In the genomic region with DNA sequence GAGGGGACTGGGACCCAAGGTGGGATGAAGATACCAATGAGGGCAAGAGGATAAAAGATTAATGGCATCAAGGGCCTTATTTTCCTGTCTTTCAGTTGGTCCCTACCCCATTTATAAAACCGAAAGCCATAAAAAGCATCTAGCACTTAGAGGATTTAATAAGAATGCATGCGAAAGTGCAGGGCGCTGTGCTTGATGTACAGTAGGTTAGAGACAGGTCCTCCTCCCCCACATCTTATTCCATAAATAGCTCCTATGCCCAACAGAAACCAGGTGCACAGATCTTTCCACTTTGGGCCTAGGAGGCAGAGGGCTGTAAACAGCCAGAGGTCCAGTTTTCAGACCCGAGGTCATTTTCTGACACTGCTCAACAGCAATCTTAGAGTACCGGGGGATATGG, we compare ENCODE assay signal across 9 cellular contexts. TPM values are rescaled to one million over a fixed set of nuclear protein-coding genes. Genes with fewer than 3 reads are reported as not detected.
DNase-seq lines count a peak whose midpoint lies in the region; ATAC-seq and TF ChIP-seq lines count a peak whose summit lies in the region.
"Had no signal": no experiment of that assay in that cellular context is flagged by ENCODE, and none has a peak within 500 bp of the region (broad histone marks: within the 10 kb centered on the region; RNA-seq: fewer than 3 reads in every experiment).

No MANE protein-coding gene starts in this region.

- H3K27me3 ChIP-seq in mucosa of rectum (ENCODE audit: control insufficient read depth in 2 of 2, insufficient read depth in 2 of 2, low read length in 2 of 2) = no peaks in the 10 kb centered on the region

- H3K9ac ChIP-seq in mucosa of rectum (ENCODE audit: low read depth in 1 of 2, low read length in 2 of 2) = peak overlapping the region; percentile 68 to 90

- H3K4me1 Mint-ChIP-seq in stimulated activated naive CD8-positive, alpha-beta T cell treated with anti-CD3 and anti-CD28 coated beads, Interleukin-15, Interleukin-2, amounts not matched to agents 100 ng/mL and 50 ng/mL, for 24 hours (ENCODE audit: low read depth) = peaks cover 37% of the 10 kb centered on the region
- H3K4me1 Mint-ChIP-seq in chondrocyte (ENCODE audit: low read depth) = peaks cover 28% of the 10 kb centered on the region

- no peak for TF ChIP-seq CTCF in chondrocyte (IDR thresholded peaks at IDR 0.05)

- peak overlapping the region; percentile 92 to 99 for H3K27ac ChIP-seq in mucosa of rectum (ENCODE audit: low read depth in 2 of 2, low read length in 2 of 2)

- peak overlapping the region; percentile 88 for H3K4me3 Mint-ChIP-seq in stimulated activated naive CD8-positive, alpha-beta T cell treated with anti-CD3 and anti-CD28 coated beads, Interleukin-15, Interleukin-2, amounts not matched to agents 100 ng/mL and 50 ng/mL, for 24 hours
- peak overlapping the region; percentile 97 for H3K4me3 Mint-ChIP-seq in chondrocyte (ENCODE audit: unreplicated experiment)

- H3K36me3 Mint-ChIP-seq in stimulated activated naive CD8-positive, alpha-beta T cell treated with anti-CD3 and anti-CD28 coated beads, Interleukin-15, Interleukin-2, amounts not matched to agents 100 ng/mL and 50 ng/mL, for 24 hours (ENCODE audit: low read depth) = peaks cover 32% of the 10 kb centered on the region
- H3K36me3 Mint-ChIP-seq in chondrocyte (ENCODE audit: low read depth) = peaks cover 12% of the 10 kb centered on the region

- H3K4me3 ChIP-seq in mucosa of rectum (ENCODE audit: low read length in 2 of 2) = peak overlapping the region; percentile 78 to 88

- H3K36me3 ChIP-seq in mucosa of rectum (ENCODE audit: control insufficient read depth in 2 of 2, insufficient read depth in 2 of 2, low read length in 2 of 2) = peaks cover 10 to 13% of the 10 kb centered on the region in 2 donors

- H3K9me3 Mint-ChIP-seq in stimulated activated naive CD8-positive, alpha-beta T cell treated with anti-CD3 and anti-CD28 coated beads, Interleukin-15, Interleukin-2, amounts not matched to agents 100 ng/mL and 50 ng/mL, for 24 hours = no peaks in the 10 kb centered on the region
- no peaks in the 10 kb centered on the region for H3K9me3 Mint-ChIP-seq in chondrocyte (ENCODE audit: low read depth)

- ATAC-seq in stimulated activated naive CD8-positive, alpha-beta T cell treated with anti-CD3 and anti-CD28 coated beads, Interleukin-15, Interleukin-2, amounts not matched to agents 100 U/mL and 50 U/mL, for 24 hours = no peak
- ATAC-seq in HG02981 (IDR thresholded peaks at IDR 0.05; ENCODE audit: unreplicated experiment) = no peak

- H3K9me3 ChIP-seq in mucosa of rectum (ENCODE audit: control insufficient read depth in 2 of 2, low read length in 2 of 2) = no peaks in the 10 kb centered on the region

- no peaks in the 10 kb centered on the region for H3K27me3 Mint-ChIP-seq in stimulated activated naive CD8-positive, alpha-beta T cell treated with anti-CD3 and anti-CD28 coated beads, Interleukin-15, Interleukin-2, amounts not matched to agents 100 ng/mL and 50 ng/mL, for 24 hours
- H3K27me3 Mint-ChIP-seq in chondrocyte (ENCODE audit: low read depth) = no peaks in the 10 kb centered on the region

- peak overlapping the region; percentile 15 for H3K27ac Mint-ChIP-seq in stimulated activated naive CD8-positive, alpha-beta T cell treated with anti-CD3 and anti-CD28 coated beads, Interleukin-15, Interleukin-2, amounts not matched to agents 100 ng/mL and 50 ng/mL, for 24 hours
- no peak overlapping the region for H3K27ac Mint-ChIP-seq in chondrocyte (ENCODE audit: unreplicated experiment)

- H3K4me1 ChIP-seq in mucosa of rectum (ENCODE audit: control insufficient read depth in 2 of 2, insufficient read depth in 2 of 2, low read length in 2 of 2) = peaks cover 33 to 50% of the 10 kb centered on the region in 2 donors

- DNase-seq in stimulated activated naive CD8-positive, alpha-beta T cell treated with anti-CD3 and anti-CD28 coated beads, Interleukin-15, Interleukin-2, amounts not matched to agents 100 U/mL and 50 U/mL, for 24 hours = no peak
- no peak for DNase-seq in chondrocyte (ENCODE audit: low spot score)
- DNase-seq in NCI-H2171 treated with DMSO at 0.1 percent for 48 hours (lab: John Stamatoyannopoulos, UW) = no peak
- DNase-seq in SIG-M5 treated with dmso at 0.1 percent for 504 hours (lab: John Stamatoyannopoulos, UW; ENCODE audit: unreplicated experiment) = no peak
- no peak for DNase-seq in HPDE6-E6E7 (ENCODE audit: extremely low spot score)

RNA-seq across cellular contexts. Expression of a gene that starts 1.2 kb away (rescaled TPM):
- 30.4 to 36.1 TPM (median 32.1 TPM) in 3 replicates for total RNA-seq in chondrocyte

RNA-seq across cellular contexts. Expression of a gene that starts 22.7 kb away (rescaled TPM):
- total RNA-seq in chondrocyte = not detected in 3 replicates
- total RNA-seq: T-helper 1 cell treated with Interleukin-12 subunit alpha and Interleukin-12 subunit beta and Interleukin-4 antibody, amounts not matched to agents 30 ng/mL and 1 ng/mL, for 36 hours had no signal

RNA-seq across cellular contexts. Expression of a gene that starts 22.9 kb away (rescaled TPM):
- total RNA-seq in chondrocyte = 152 to 166 TPM (median 158 TPM) in 3 replicates

RNA-seq across cellular contexts. Expression of a gene that starts 28.3 kb away (rescaled TPM):
- 20.0 to 25.5 TPM (median 20.8 TPM) in 3 replicates for total RNA-seq in chondrocyte
